In the genomic region with DNA sequence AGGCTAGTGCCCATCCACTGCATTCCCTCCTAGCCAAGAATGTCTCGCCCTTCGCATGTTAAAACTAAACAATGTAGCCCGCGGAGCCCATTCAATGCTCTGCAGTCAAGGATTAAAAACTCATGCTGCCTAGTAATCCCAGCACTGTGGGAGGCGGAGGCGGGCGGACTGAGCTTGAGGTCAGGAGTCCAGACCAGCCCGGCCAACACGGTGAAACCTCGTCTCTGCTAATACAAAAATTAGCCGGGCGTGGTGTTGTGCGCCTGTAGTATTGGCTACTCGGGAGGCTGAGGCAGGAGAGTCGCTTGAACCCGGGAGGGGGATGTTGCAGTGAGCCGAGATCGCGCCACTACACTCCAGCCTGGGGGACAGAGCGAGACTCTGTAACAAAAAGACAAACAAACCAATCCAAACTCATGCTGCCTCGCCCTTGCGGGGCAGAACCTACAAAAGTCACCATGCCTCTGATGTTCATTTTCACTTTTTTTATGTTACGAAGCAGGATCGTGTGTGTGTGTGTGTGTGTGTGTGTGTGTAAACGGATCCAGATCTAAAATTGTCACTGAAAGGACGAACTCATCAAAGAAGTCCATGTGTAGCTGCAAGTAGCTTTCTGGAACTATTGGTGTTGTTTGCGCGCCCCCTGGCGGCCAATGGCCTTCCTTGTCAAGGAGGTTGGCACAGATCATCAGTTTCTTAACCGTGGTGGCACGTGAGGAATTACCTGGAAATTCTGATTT, we compare ENCODE assay signal across 8 cellular contexts. TPM values are rescaled to one million over a fixed set of nuclear protein-coding genes. Genes with fewer than 3 reads are reported as not detected.
DNase-seq lines count a peak whose midpoint lies in the region; ATAC-seq and TF ChIP-seq lines count a peak whose summit lies in the region.

No MANE protein-coding gene starts in this region.

- peaks cover 15% of the 10 kb centered on the region for H3K27me3 ChIP-seq in GM23338 (ENCODE audit: insufficient read depth)
- no peaks in the 10 kb centered on the region for H3K27me3 ChIP-seq in smooth muscle cell (ENCODE audit: low read depth)

- no peaks in the 10 kb centered on the region for H3K79me2 ChIP-seq in GM23338 (replicated peaks; ENCODE audit: insufficient read depth)
- H3K79me2 ChIP-seq in smooth muscle cell (ENCODE audit: low read depth), result no peaks in the 10 kb centered on the region

- H3K9me3 ChIP-seq in smooth muscle cell (replicated peaks; ENCODE audit: low read depth), result no peaks in the 10 kb centered on the region

- no peaks in the 10 kb centered on the region for H3K4me1 Mint-ChIP-seq in GM23338
- peaks cover 4% of the 10 kb centered on the region for H3K4me1 Mint-ChIP-seq in activated B cell treated with CpG ODN at 0.5 μM for 24 hours
- peaks cover 4 to 6% of the 10 kb centered on the region in 2 donors for H3K4me1 Mint-ChIP-seq in immature natural killer cell

- no peak overlapping the region for H3K27ac ChIP-seq in GM23338 (ENCODE audit: low read depth)
- H3K27ac ChIP-seq in caudate nucleus (ENCODE audit: low read depth, low read length), result no peak overlapping the region
- no peak overlapping the region for H3K27ac ChIP-seq in smooth muscle cell (ENCODE audit: low read depth)

- DNase-seq in ACHN (peak; percentile 79), GM23338 (ENCODE audit: low spot score) (peak; percentile 97), NCI-H2227 (lab: John Stamatoyannopoulos, UW; ENCODE audit: unreplicated experiment) (peak; percentile 88), activated B cell treated with CpG ODN at 0.5 μM for 24 hours (peak; percentile 84), caudate nucleus (lab: John Stamatoyannopoulos, UW) (peak; percentile 11 to 93 (median 78)), immature natural killer cell (peak; percentile 76 to 81 (median 80)), smooth muscle cell (lab: John Stamatoyannopoulos, UW; ENCODE audit: unreplicated experiment) (peak; percentile 79)

- H3K36me3 ChIP-seq in GM23338 (ENCODE audit: insufficient read depth), result no peaks in the 10 kb centered on the region
- no peaks in the 10 kb centered on the region for H3K36me3 ChIP-seq in smooth muscle cell (ENCODE audit: low read depth)

- intact Hi-C loops in activated B cell treated with CpG ODN at 0.5 μM for 24 hours (cut with micrococcal nuclease), result loop anchor here (1.0 to 5.0 kb wide), 10 partner anchors 47 to 623 kb away; no protein-coding TSS in a partner anchor

- peak overlapping the region; percentile 86 for H2AFZ ChIP-seq in GM23338
- peak overlapping the region; percentile 89 for H2AFZ ChIP-seq in smooth muscle cell (ENCODE audit: low read depth)

- no peaks in the 10 kb centered on the region for H3K9me3 Mint-ChIP-seq in GM23338
- no peaks in the 10 kb centered on the region for H3K9me3 Mint-ChIP-seq in activated B cell treated with CpG ODN at 0.5 μM for 24 hours
- no peaks in the 10 kb centered on the region for H3K9me3 Mint-ChIP-seq in immature natural killer cell

- H4K20me1 ChIP-seq in GM23338 (replicated peaks; ENCODE audit: insufficient read depth) (no peaks in the 10 kb centered on the region), smooth muscle cell (ENCODE audit: low read depth) (no peaks in the 10 kb centered on the region)

- H3K4me1 ChIP-seq in GM23338 (ENCODE audit: insufficient read depth) (peaks cover 4% of the 10 kb centered on the region; the same call in 1 of the 2 replicates), smooth muscle cell (ENCODE audit: low read depth) (no peaks in the 10 kb centered on the region)

- H3K9ac ChIP-seq in smooth muscle cell (ENCODE audit: low read depth), result no peak overlapping the region

- peak overlapping the region; percentile 79 for H3K4me2 ChIP-seq in GM23338
- H3K4me2 ChIP-seq in smooth muscle cell, result peak overlapping the region; percentile 88

- POLR2A ChIA-PET in activated B cell treated with CpG ODN at 0.5 μM for 24 hours (lab: Charles Lee), result interaction anchor here (0.7 kb wide), 1 partner anchor 92 kb away, joined by 6 read pairs; no protein-coding TSS in a partner anchor

- in situ Hi-C loops in ACHN (cut with HindIII; ENCODE audit: low pct_ligation_motif_present, low pct_unique_long_range_greater_than_20kb, low sequenced_read_pairs), result no loop called here

- TF ChIP-seq CTCF in GM23338 (conservative IDR thresholded peaks at IDR 0.05; ENCODE audit: low read depth in 2 of 2) (peak; percentile 96 to 99), activated B cell treated with CpG ODN at 0.5 μM for 24 hours (IDR thresholded peaks at IDR 0.05) (no peak), smooth muscle cell (IDR thresholded peaks at IDR 0.05; ENCODE audit: borderline replicate concordance, insufficient read depth, poor library complexity, severe bottlenecking) (peak; percentile 95)

- ATAC-seq in GM23338 (peak; percentile 93), activated B cell treated with CpG ODN at 0.5 μM for 24 hours (ENCODE audit: low read depth) (peak; percentile 72), GM21360 (IDR thresholded peaks at IDR 0.05; ENCODE audit: unreplicated experiment) (no peak)

- CTCF ChIA-PET in activated B cell treated with CpG ODN at 0.5 μM for 24 hours (lab: Charles Lee), result interaction anchor here (0.7 to 4.6 kb wide), 23 partner anchors 13 to 327 kb away, joined by 3 to 62 read pairs (median 5); no protein-coding TSS in a partner anchor

- H3K4me3 ChIP-seq in GM23338, result peak overlapping the region; percentile 57
- peak overlapping the region; percentile 58 for H3K4me3 ChIP-seq in smooth muscle cell

- H3F3A ChIP-seq in GM23338 (replicated peaks; ENCODE audit: low read depth), result no peaks in the 10 kb centered on the region
- no peaks in the 10 kb centered on the region for H3F3A ChIP-seq in smooth muscle cell (ENCODE audit: low read depth)

- H3K27ac Mint-ChIP-seq in GM23338, result no peak overlapping the region
- H3K27ac Mint-ChIP-seq in activated B cell treated with CpG ODN at 0.5 μM for 24 hours, result no peak overlapping the region
- H3K27ac Mint-ChIP-seq in immature natural killer cell, result no peak overlapping the region

- WGBS in smooth muscle cell (ENCODE audit: low lambda C conversion rate), result 4% methylated on average over 31 of the region's 31 CpGs

- H3K36me3 Mint-ChIP-seq in GM23338 (ENCODE audit: low read depth), result no peaks in the 10 kb centered on the region
- H3K36me3 Mint-ChIP-seq in activated B cell treated with CpG ODN at 0.5 μM for 24 hours (ENCODE audit: low read depth), result no peaks in the 10 kb centered on the region
- H3K36me3 Mint-ChIP-seq in immature natural killer cell, result no peaks in the 10 kb centered on the region

- H3K27me3 Mint-ChIP-seq in GM23338 (ENCODE audit: insufficient read depth, low read depth, poor library complexity) (peaks cover 2% of the 10 kb centered on the region), activated B cell treated with CpG ODN at 0.5 μM for 24 hours (peaks cover 4% of the 10 kb centered on the region), immature natural killer cell (ENCODE audit: low read depth in 3 of 3) (peaks cover 4 to 13% (median 5%) of the 10 kb centered on the region in 3 donors)

- H3K9me2 ChIP-seq in GM23338 (ENCODE audit: insufficient read depth), result no peaks in the 10 kb centered on the region

- H3K4me3 Mint-ChIP-seq in GM23338, result peak overlapping the region; percentile 87
- H3K4me3 Mint-ChIP-seq in activated B cell treated with CpG ODN at 0.5 μM for 24 hours, result no peak overlapping the region
- H3K4me3 Mint-ChIP-seq in immature natural killer cell, result peak overlapping the region in 1 of 5 donors; percentile 38

TF ChIP-seq in GM23338, 12 proteins besides CTCF, POLR2A, EP300 and RAD21 (continues in another document):
- TF ChIP-seq JUNB (IDR thresholded peaks at IDR 0.05; ENCODE audit: unreplicated experiment), result no peak

RNA-seq across cellular contexts. Expression of a gene that starts 54.8 kb away (rescaled TPM):
- not detected in 2 replicates for total RNA-seq in GM23338 (2014; rRNA removed; shearing (Covaris generic))
- polyA plus RNA-seq in GM23338 (2016; fragmentation: Nextera tagmentation; extraction: Ambion mirVana), result not detected in 2 replicates
- total RNA-seq in activated B cell treated with CpG ODN at 0.5 μM for 24 hours, result 0.44 and 0.78 TPM in 2 replicates
- 1 to 10 TPM in 1 of 3 donors, under 1 TPM in 2; 0.62 to 1.9 (median 0.77) TPM for polyA plus RNA-seq in immature natural killer cell
- not detected in 2 replicates for total RNA-seq in smooth muscle cell
- not detected in 2 replicates for polyA plus RNA-seq in smooth muscle cell

RNA-seq across cellular contexts. Expression of a gene that starts 54.9 kb away (rescaled TPM):
- 190 and 204 TPM in 2 replicates for total RNA-seq in GM23338 (2014; rRNA removed; shearing (Covaris generic))
- polyA plus RNA-seq in GM23338 (2016; fragmentation: Nextera tagmentation; extraction: Ambion mirVana) (291 and 304 TPM in 2 replicates), immature natural killer cell (100 to 1,000 TPM in 1 of 3 donors, 10 to 100 TPM in 2; 76.3 to 147 (median 85.2) TPM), smooth muscle cell (93.7 and 129 TPM in 2 replicates)
- total RNA-seq in activated B cell treated with CpG ODN at 0.5 μM for 24 hours (199 and 218 TPM in 2 replicates), smooth muscle cell (63.1 and 71.8 TPM in 2 replicates)
